In the genomic region with DNA sequence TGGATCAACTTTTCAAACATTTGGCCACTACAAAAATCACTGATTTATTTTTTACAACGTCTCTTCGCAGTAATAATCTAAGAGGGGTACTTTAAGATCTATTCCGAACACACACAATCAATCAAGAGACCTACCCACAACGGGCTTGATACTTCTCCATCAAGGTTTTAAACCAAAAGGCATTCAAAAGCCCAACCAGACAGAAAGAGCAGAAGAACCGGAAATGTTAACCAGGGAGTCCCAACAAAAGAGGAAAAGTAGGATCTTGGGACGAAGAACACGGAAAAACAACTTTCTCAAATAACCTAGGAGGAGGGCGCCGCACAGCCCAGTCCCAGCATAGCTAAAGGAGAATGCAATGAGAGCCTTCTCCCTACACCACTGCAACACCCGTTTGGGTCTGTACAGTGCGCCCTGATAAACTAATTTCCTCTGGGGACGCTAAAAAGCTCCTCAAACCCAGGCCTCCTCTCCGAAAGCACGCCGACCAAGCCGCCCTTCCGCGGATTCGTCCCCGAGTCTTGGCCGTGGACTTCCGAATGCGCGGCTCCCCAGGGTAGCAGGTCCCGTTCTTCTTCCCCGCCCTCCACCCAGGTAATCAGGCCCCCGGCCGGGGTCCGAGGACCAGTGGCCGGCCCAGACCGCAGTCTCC, we compare ENCODE assay signal across 6 cellular contexts. TPM values are rescaled to one million over a fixed set of nuclear protein-coding genes. Genes with fewer than 3 reads are reported as not detected.
DNase-seq lines count a peak whose midpoint lies in the region; ATAC-seq and TF ChIP-seq lines count a peak whose summit lies in the region.

No MANE protein-coding gene starts in this region.

- H3K4me3 Mint-ChIP-seq in activated T-cell treated with anti-CD3 and anti-CD28 coated beads, Interleukin-2, amount 50 U/mL, for 4 hours, result peak overlapping the region; percentile 94

- DNase-seq in activated T-cell treated with anti-CD3 and anti-CD28 coated beads, Interleukin-2, amount 50 U/mL, for 4 hours, result peak; percentile 26
- DNase-seq in activated T-cell treated with anti-CD3 and anti-CD28 coated beads for 4 hours, result no peak
- DNase-seq in SJCRH30, result no peak
- no peak for DNase-seq in right cardiac atrium
- DNase-seq in uterus, result no peak
- no peak for DNase-seq in NCI-H82 (lab: John Stamatoyannopoulos, UW)

- H3K36me3 ChIP-seq in SJCRH30, result peaks cover 49% of the 10 kb centered on the region
- H3K36me3 ChIP-seq in uterus, result no peaks in the 10 kb centered on the region

- intact Hi-C loops in right cardiac atrium (cut with DNase I) (loop anchor here in 1 of 4 donors (5.0 kb wide), 1 partner anchor 44 kb away; a partner anchor contains a TSS), uterus (cut with DNase I; ENCODE audit: low total_unique reads) (no loop called here)

- H3K27me3 ChIP-seq in SJCRH30 (no peaks in the 10 kb centered on the region), right cardiac atrium (ENCODE audit: control insufficient read depth, insufficient read depth) (no peaks in the 10 kb centered on the region), uterus (no peaks in the 10 kb centered on the region)

- no peaks in the 10 kb centered on the region for H3K9me3 Mint-ChIP-seq in activated T-cell treated with anti-CD3 and anti-CD28 coated beads, Interleukin-2, amount 50 U/mL, for 4 hours

- no peak for TF ChIP-seq CTCF in uterus (IDR thresholded peaks at IDR 0.05)

- H3K36me3 Mint-ChIP-seq in activated T-cell treated with anti-CD3 and anti-CD28 coated beads, Interleukin-2, amount 50 U/mL, for 4 hours (ENCODE audit: insufficient read depth), result peaks cover 26% of the 10 kb centered on the region

- ATAC-seq in activated T-cell treated with anti-CD3 and anti-CD28 coated beads, Interleukin-2, amount 50 U/mL, for 4 hours, result peak; percentile 25 to 31
- peak in 1 of 2 donors; percentile 23 for ATAC-seq in right cardiac atrium

- no peak for TF ChIP-seq POLR2A in uterus (IDR thresholded peaks at IDR 0.05)

- H3K4me1 ChIP-seq in SJCRH30, result peaks cover 7% of the 10 kb centered on the region
- peaks cover 5% of the 10 kb centered on the region for H3K4me1 ChIP-seq in right cardiac atrium (ENCODE audit: control insufficient read depth, insufficient read depth, low read length)
- H3K4me1 ChIP-seq in uterus, result peaks cover 11 to 13% of the 10 kb centered on the region in 2 donors

- peaks cover 44% of the 10 kb centered on the region for H3K4me1 Mint-ChIP-seq in activated T-cell treated with anti-CD3 and anti-CD28 coated beads, Interleukin-2, amount 50 U/mL, for 4 hours (ENCODE audit: low read depth)

- H3K9me3 ChIP-seq in SJCRH30 (replicated peaks) (no peaks in the 10 kb centered on the region), right cardiac atrium (ENCODE audit: control insufficient read depth, low read length) (no peaks in the 10 kb centered on the region), uterus (no peaks in the 10 kb centered on the region)

- H3K27ac ChIP-seq in SJCRH30 (peak overlapping the region; percentile 86), right cardiac atrium (ENCODE audit: low read length) (peak overlapping the region; percentile 58), uterus (peak overlapping the region; percentile 58 to 82)

- H3K4me3 ChIP-seq in SJCRH30 (peak overlapping the region; percentile 95), right cardiac atrium (ENCODE audit: low read length) (peak overlapping the region; percentile 89), uterus (peak overlapping the region; percentile 95 to 99)

- WGBS in right cardiac atrium, result 1% methylated on average over 31 of the region's 31 CpGs

- H3K27me3 Mint-ChIP-seq in activated T-cell treated with anti-CD3 and anti-CD28 coated beads, Interleukin-2, amount 50 U/mL, for 4 hours (ENCODE audit: low read depth), result no peaks in the 10 kb centered on the region

RNA-seq across cellular contexts. Expression of a gene that starts 0.6 kb away (rescaled TPM):
- 100 to 1,000 TPM; 395 to 423 (median 403) TPM for total RNA-seq in activated T-cell treated with anti-CD3 and anti-CD28 coated beads, Interleukin-2, amount 50 U/mL, for 4 hours
- 606 and 680 TPM in 2 replicates for total RNA-seq in SJCRH30 (2014; rRNA removed; shearing (Covaris generic))
- total RNA-seq in right cardiac atrium, result 100 to 1,000 TPM; 247 to 309 (median 276) TPM
- polyA plus RNA-seq in right cardiac atrium, result 260 TPM
- total RNA-seq in uterus, result 100 to 1,000 TPM; 140 to 543 (median 252) TPM

RNA-seq across cellular contexts. Expression of a gene that starts 7.1 kb away (rescaled TPM):
- total RNA-seq in activated T-cell treated with anti-CD3 and anti-CD28 coated beads, Interleukin-2, amount 50 U/mL, for 4 hours, result 10 to 100 TPM in 2 of 3 donors, 1 to 10 TPM in 1; 9.9 to 18.8 (median 12.0) TPM
- total RNA-seq in SJCRH30 (2014; rRNA removed; shearing (Covaris generic)), result not detected in 2 replicates
- total RNA-seq in right cardiac atrium (10 to 100 TPM; 33.7 to 97.4 (median 63.7) TPM), uterus (10 to 100 TPM in 3 of 4 donors, 1 to 10 TPM in 1; 2.1 to 41.1 (median 20.5) TPM)
- 55.2 TPM for polyA plus RNA-seq in right cardiac atrium

RNA-seq across cellular contexts. Expression of a gene that starts 18.7 kb away (rescaled TPM):
- total RNA-seq in activated T-cell treated with anti-CD3 and anti-CD28 coated beads, Interleukin-2, amount 50 U/mL, for 4 hours, result under 1 TPM; 0.27 to 0.61 (median 0.34) TPM
- total RNA-seq in SJCRH30 (2014; rRNA removed; shearing (Covaris generic)), result 0.05 and 0.06 TPM in 2 replicates
- total RNA-seq in right cardiac atrium (under 1 TPM; 0.23 to 0.53 (median 0.35) TPM), uterus (1 to 10 TPM in 1 of 4 donors, under 1 TPM in 1, not detected in 2; 0.69 to 1.3 TPM)
- polyA plus RNA-seq in right cardiac atrium, result 0.29 TPM

RNA-seq across cellular contexts. Expression of a gene that starts 37.0 kb away (rescaled TPM):
- 10 to 100 TPM; 54.1 to 64.8 (median 58.3) TPM for total RNA-seq in activated T-cell treated with anti-CD3 and anti-CD28 coated beads, Interleukin-2, amount 50 U/mL, for 4 hours
- total RNA-seq in SJCRH30 (2014; rRNA removed; shearing (Covaris generic)), result 109 and 111 TPM in 2 replicates
- total RNA-seq in right cardiac atrium (10 to 100 TPM; 52.1 to 59.6 (median 54.1) TPM), uterus (10 to 100 TPM; 15.6 to 87.4 (median 57.7) TPM)
- 39.9 TPM for polyA plus RNA-seq in right cardiac atrium

RNA-seq across cellular contexts. Expression of a gene that starts 45.2 kb away (rescaled TPM):
- not detected for total RNA-seq in activated T-cell treated with anti-CD3 and anti-CD28 coated beads, Interleukin-2, amount 50 U/mL, for 4 hours
- not detected in 2 replicates for total RNA-seq in SJCRH30 (2014; rRNA removed; shearing (Covaris generic))
- not detected for total RNA-seq in right cardiac atrium
- polyA plus RNA-seq in right cardiac atrium, result not detected
- not detected for total RNA-seq in uterus
